8 cellular contexts compared by ENCODE assay signal in genomic region chr1:6889875-6890480, GRCh38.
DNase-seq lines count a peak whose midpoint lies in the region; ATAC-seq and TF ChIP-seq lines count a peak whose summit lies in the region.

No MANE protein-coding gene starts in this region.

- POLR2A ChIA-PET in WTC11 (lab: Charles Lee), result no interaction called here

- DNase-seq in activated naive CD4-positive, alpha-beta T cell treated with Interleukin-2 at 50 U/mL for 16 hours, result peak; percentile 27
- no peak for DNase-seq in activated naive CD4-positive, alpha-beta T cell (lab: John Stamatoyannopoulos, UW)
- DNase-seq in NCI-H146 treated with DMSO at 0.1 percent for 48 hours (lab: John Stamatoyannopoulos, UW; ENCODE audit: unreplicated experiment), result peak; percentile 0
- DNase-seq in WTC11 (ENCODE audit: low spot score), result peak; percentile 61
- DNase-seq in erythroblast (lab: John Stamatoyannopoulos, UW), result peak; percentile 46 to 68
- peak; percentile 65 for DNase-seq in myocyte (ENCODE audit: low read depth)
- DNase-seq in transverse colon, result peak; percentile 72
- no peak for DNase-seq in epidermal melanocyte (ENCODE audit: insufficient read length, low spot score)

- H3K36me3 Mint-ChIP-seq in WTC11, result no peaks in the 10 kb centered on the region

- H3K27me3 ChIP-seq in transverse colon, result no peaks in the 10 kb centered on the region

- no peaks in the 10 kb centered on the region for H3K36me3 ChIP-seq in transverse colon

- peak; percentile 31; the same call in 1 of the 2 replicates for TF ChIP-seq CTCF in WTC11 (IDR thresholded peaks at IDR 0.05)
- TF ChIP-seq CTCF in transverse colon (IDR thresholded peaks at IDR 0.05), result peak; percentile 69 to 86 (median 76)

- TF ChIP-seq POLR2A in erythroblast (IDR thresholded peaks at IDR 0.05; ENCODE audit: low read length), result no peak
- TF ChIP-seq POLR2A in transverse colon (IDR thresholded peaks at IDR 0.05), result no peak

- H3K27ac ChIP-seq in transverse colon, result no peak overlapping the region

- H3K4me1 ChIP-seq in transverse colon, result peaks cover 0 to 7% (median 2%) of the 10 kb centered on the region in 4 donors

- peaks cover 6% of the 10 kb centered on the region for H3K4me1 Mint-ChIP-seq in WTC11

- TF ChIP-seq EP300 in transverse colon (IDR thresholded peaks at IDR 0.05; ENCODE audit: low read depth), result no peak

- ATAC-seq in WTC11, result peak; percentile 90

- H3K4me3 ChIP-seq in transverse colon, result no peak overlapping the region

- H3K9me3 ChIP-seq in transverse colon, result no peaks in the 10 kb centered on the region

- no peak overlapping the region for H3K4me3 Mint-ChIP-seq in WTC11

- no peaks in the 10 kb centered on the region for H3K9me3 Mint-ChIP-seq in WTC11

- WGBS in transverse colon (ENCODE audit: low coverage in 1 of 2), 2 donors, result 8 to 17% methylated on average over 3 of the region's 3 CpGs

- CTCF ChIA-PET in WTC11 (lab: Charles Lee), result interaction anchor here (0.7 to 1.7 kb wide), 4 partner anchors 10 to 196 kb away, joined by 3 to 5 read pairs (median 4); no protein-coding TSS in a partner anchor

- no peaks in the 10 kb centered on the region for H3K27me3 Mint-ChIP-seq in WTC11 (ENCODE audit: low read depth)

- no peak overlapping the region for H3K27ac Mint-ChIP-seq in WTC11

- intact Hi-C loops in transverse colon (cut with DNase I; ENCODE audit: low total_unique reads), result loop anchor here (10.0 kb wide), 1 partner anchor 165 kb away; no protein-coding TSS in a partner anchor

- in situ Hi-C loops in transverse colon (cut with MboI; ENCODE audit: low pct_ligation_motif_present in 1 of 4, low pct_unique_long_range_greater_than_20kb in 1 of 4, low sequenced_read_pairs in 3 of 4), result loop anchor here in 3 of 4 donors (10.0 to 25.0 kb wide), 3 partner anchors 85 to 153 kb away; no protein-coding TSS in a partner anchor

TF ChIP-seq in WTC11, 78 proteins besides CTCF, POLR2A, EP300 and RAD21:
- TF ChIP-seq, protein P1, sequence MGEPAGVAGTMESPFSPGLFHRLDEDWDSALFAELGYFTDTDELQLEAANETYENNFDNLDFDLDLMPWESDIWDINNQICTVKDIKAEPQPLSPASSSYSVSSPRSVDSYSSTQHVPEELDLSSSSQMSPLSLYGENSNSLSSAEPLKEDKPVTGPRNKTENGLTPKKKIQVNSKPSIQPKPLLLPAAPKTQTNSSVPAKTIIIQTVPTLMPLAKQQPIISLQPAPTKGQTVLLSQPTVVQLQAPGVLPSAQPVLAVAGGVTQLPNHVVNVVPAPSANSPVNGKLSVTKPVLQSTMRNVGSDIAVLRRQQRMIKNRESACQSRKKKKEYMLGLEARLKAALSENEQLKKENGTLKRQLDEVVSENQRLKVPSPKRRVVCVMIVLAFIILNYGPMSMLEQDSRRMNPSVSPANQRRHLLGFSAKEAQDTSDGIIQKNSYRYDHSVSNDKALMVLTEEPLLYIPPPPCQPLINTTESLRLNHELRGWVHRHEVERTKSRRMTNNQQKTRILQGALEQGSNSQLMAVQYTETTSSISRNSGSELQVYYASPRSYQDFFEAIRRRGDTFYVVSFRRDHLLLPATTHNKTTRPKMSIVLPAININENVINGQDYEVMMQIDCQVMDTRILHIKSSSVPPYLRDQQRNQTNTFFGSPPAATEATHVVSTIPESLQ (CRISPR knock-in tag; IDR thresholded peaks at IDR 0.05), result no peak
- TF ChIP-seq NFE2L1 (CRISPR knock-in tag; IDR thresholded peaks at IDR 0.05) (no peak), PREB (CRISPR knock-in tag; IDR thresholded peaks at IDR 0.05; ENCODE audit: borderline replicate concordance) (no peak), TEAD4 (CRISPR knock-in tag; IDR thresholded peaks at IDR 0.05) (no peak), ETV6 (CRISPR knock-in tag; IDR thresholded peaks at IDR 0.05) (no peak), GTF2I (CRISPR knock-in tag; conservative IDR thresholded peaks at IDR 0.05) (no peak), ZNF263 (CRISPR knock-in tag; IDR thresholded peaks at IDR 0.05; ENCODE audit: low read depth) (no peak), AFF4 (CRISPR knock-in tag; IDR thresholded peaks at IDR 0.05; ENCODE audit: borderline replicate concordance) (no peak), ZMAT4 (CRISPR knock-in tag; IDR thresholded peaks at IDR 0.05) (no peak), JAZF1 (CRISPR knock-in tag; IDR thresholded peaks at IDR 0.05) (no peak), ESRRA (CRISPR knock-in tag; IDR thresholded peaks at IDR 0.05; ENCODE audit: borderline replicate concordance) (no peak), HMGA2 (CRISPR knock-in tag; IDR thresholded peaks at IDR 0.05) (no peak), GRHL2 (CRISPR knock-in tag; IDR thresholded peaks at IDR 0.05; ENCODE audit: insufficient replicate concordance, severe bottlenecking) (no peak), SOX15 (CRISPR knock-in tag; IDR thresholded peaks at IDR 0.05) (no peak), CREM (CRISPR knock-in tag; IDR thresholded peaks at IDR 0.05) (no peak), ZNF416 (CRISPR knock-in tag; IDR thresholded peaks at IDR 0.05) (no peak), NFATC4 (CRISPR knock-in tag; IDR thresholded peaks at IDR 0.05) (no peak), NR2C2 (CRISPR knock-in tag; IDR thresholded peaks at IDR 0.05) (no peak), NR1H2 (CRISPR knock-in tag; IDR thresholded peaks at IDR 0.05) (no peak)

Comparison
In these comparisons a context has a peak if more than half of its experiments do, and no peak if none do; other contexts are left out.
1. DNase-seq: peak in activated naive CD4-positive, alpha-beta T cell treated with Interleukin-2 at 50 U/mL for 16 hours (single experiment), NCI-H146 treated with DMSO at 0.1 percent for 48 hours (single experiment), WTC11 (single experiment), erythroblast (2 of 2), myocyte (single experiment) and transverse colon (single experiment); none in activated naive CD4-positive, alpha-beta T cell (0 of 4) and epidermal melanocyte (single experiment).